ENCODE assay signal across 11 cellular contexts in the genomic region with DNA sequence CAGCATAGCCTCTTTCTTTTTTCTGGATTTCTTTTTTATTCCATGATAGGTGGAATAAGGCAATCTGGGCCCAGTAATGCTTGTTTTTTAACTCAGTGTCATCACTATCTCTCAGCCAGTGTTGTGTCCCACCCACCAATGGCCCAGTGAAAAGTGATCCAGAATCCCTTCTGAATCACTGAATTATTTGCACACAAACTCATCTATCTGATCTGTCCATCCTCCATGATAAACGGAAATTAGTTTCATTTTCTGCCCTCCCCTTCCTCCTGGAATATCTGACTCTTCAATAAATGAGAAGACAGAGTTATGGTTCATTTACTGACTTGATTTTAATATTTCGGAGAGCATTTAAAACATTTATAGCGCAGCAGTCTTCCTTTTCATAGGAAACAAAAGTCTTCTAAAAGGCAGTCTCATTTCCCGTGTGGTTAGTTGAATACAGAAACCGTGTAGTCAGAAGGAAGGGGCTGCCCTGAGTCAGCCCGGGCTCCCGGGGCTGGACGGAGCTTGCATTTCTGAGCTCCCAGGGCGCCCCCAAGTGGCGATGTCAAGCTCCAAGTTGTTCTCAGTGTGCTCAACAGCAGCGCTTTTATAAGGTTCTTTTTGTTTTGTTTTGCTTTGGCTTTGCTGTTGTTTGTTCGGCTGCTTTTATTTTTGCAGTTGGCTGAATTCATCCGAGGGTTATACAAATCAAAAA. TPM values are rescaled to one million over a fixed set of nuclear protein-coding genes. Genes with fewer than 3 reads are reported as not detected.
DNase-seq lines count a peak whose midpoint lies in the region; ATAC-seq, FAIRE-seq and TF ChIP-seq lines count a peak whose summit lies in the region.
"Not testable (repeated sequence)": the region's sequence is repeated elsewhere in the genome, so short reads cannot be mapped to it uniquely, and the experiment has no call there.
"Had no signal": no experiment of that assay in that cellular context is flagged by ENCODE, and none has a peak within 500 bp of the region (broad histone marks: within the 10 kb centered on the region; RNA-seq: fewer than 3 reads in every experiment).

No MANE protein-coding gene starts in this region.

- not testable (repeated sequence) for H3K9me3 Mint-ChIP-seq in activated B cell treated with CpG ODN at 0.5 μM for 24 hours; stimulated activated memory B cell treated with anti-CD40 and anti-IgM and Interleukin-4, amounts not matched to agents 10 μg/mL and 1 μg/mL and 100 μg/mL, for 72 hours

- intact Hi-C loops in activated B cell treated with CpG ODN at 0.5 μM for 24 hours (cut with micrococcal nuclease); GM12878 (cut with micrococcal nuclease; ENCODE audit: unreplicated experiment); right lobe of liver (cut with DNase I): not testable (repeated sequence)

- H3K27me3 Mint-ChIP-seq in activated B cell treated with CpG ODN at 0.5 μM for 24 hours; stimulated activated memory B cell treated with anti-CD40 and anti-IgM and Interleukin-4, amounts not matched to agents 10 μg/mL and 1 μg/mL and 100 μg/mL, for 72 hours: not testable (repeated sequence)

- H2AFZ ChIP-seq in DND-41 (ENCODE audit: low read depth, low read length); GM12878 (ENCODE audit: control insufficient read depth, low read depth, low read length): not testable (repeated sequence)

- CTCF ChIA-PET in activated B cell treated with CpG ODN at 0.5 μM for 24 hours (lab: Charles Lee); GM12878 (lab: Yijun Ruan, JAX): not testable (repeated sequence)

- ATAC-seq in DND-41 (ENCODE audit: insufficient read depth, low read depth), result peak; percentile 98
- peak; percentile 62 for ATAC-seq in GM19328 (IDR thresholded peaks at IDR 0.05; ENCODE audit: unreplicated experiment)
- ATAC-seq in HG02642 (IDR thresholded peaks at IDR 0.05; ENCODE audit: poor library complexity, unreplicated experiment), result peak; percentile 93
- ATAC-seq in HG03439 (IDR thresholded peaks at IDR 0.05; ENCODE audit: unreplicated experiment), result peak; percentile 83
- ATAC-seq in activated B cell treated with CpG ODN at 0.5 μM for 24 hours (ENCODE audit: low read depth), result peak; percentile 31
- ATAC-seq in GM12878, result peak; percentile 90
- peak; percentile 87 to 94 (median 92) for ATAC-seq in right lobe of liver
- ATAC-seq in stimulated activated memory B cell treated with anti-CD40 and anti-IgM and Interleukin-4, amounts not matched to agents 10 μg/mL and 1 μg/mL and 100 μg/mL, for 72 hours, result peak; percentile 57

- not testable (repeated sequence) for TF ChIP-seq POLR2A in GM12878 (IDR thresholded peaks at IDR 0.05; ENCODE audit: low read depth, low read length); right lobe of liver (IDR thresholded peaks at IDR 0.05)

- H3K9me3 ChIP-seq in DND-41 (ENCODE audit: insufficient read depth, low read length, severe bottlenecking); GM12878 (replicated peaks; ENCODE audit: control insufficient read depth, insufficient read depth, low read length); right lobe of liver: not testable (repeated sequence)

- H3K27ac Mint-ChIP-seq in activated B cell treated with CpG ODN at 0.5 μM for 24 hours; stimulated activated memory B cell treated with anti-CD40 and anti-IgM and Interleukin-4, amounts not matched to agents 10 μg/mL and 1 μg/mL and 100 μg/mL, for 72 hours: not testable (repeated sequence)

- not testable (repeated sequence) for H3K27me3 ChIP-seq in DND-41 (ENCODE audit: insufficient read depth, low read length, poor library complexity); GM12878 (replicated peaks in 1 of 2; ENCODE audit: control insufficient read depth in 2 of 2, insufficient read depth in 2 of 2, low read length in 1 of 2); right lobe of liver

- FAIRE-seq in GM12878 (lab: Jason Lieb, UNC), result peak; percentile 84

- POLR2A ChIA-PET in activated B cell treated with CpG ODN at 0.5 μM for 24 hours (lab: Charles Lee); GM12878 (lab: Charles Lee): not testable (repeated sequence)

- 0% methylated on average over 1 of the region's 13 CpGs for WGBS in GM12878 (ENCODE audit: insufficient coverage, insufficient replicate concordance, low lambda C conversion rate, missing lambda C conversion rate)
- WGBS in right lobe of liver (ENCODE audit: insufficient coverage, low coverage, low lambda C conversion rate, missing lambda C conversion rate), result 0% methylated on average over 2 of the region's 13 CpGs

- not testable (repeated sequence) for H3K4me3 ChIP-seq in DND-41 (ENCODE audit: low read depth in 1 of 2, low read length in 2 of 2); GM12878; right lobe of liver

- in situ Hi-C loops in GM12878 (cut with MboI), result not testable (repeated sequence)

- H3K36me3 Mint-ChIP-seq in activated B cell treated with CpG ODN at 0.5 μM for 24 hours (ENCODE audit: low read depth); stimulated activated memory B cell treated with anti-CD40 and anti-IgM and Interleukin-4, amounts not matched to agents 10 μg/mL and 1 μg/mL and 100 μg/mL, for 72 hours: not testable (repeated sequence)

- DNase-seq in DND-41 (peak; percentile 48), right lobe of liver (peak in 1 of 3 donors; percentile 59)
- DNase-seq in activated B cell treated with CpG ODN at 0.5 μM for 24 hours; GM12878 (ENCODE audit: low read depth, low spot score): not testable (repeated sequence)

- SMC1A ChIA-PET in GM12878 (lab: Charles Lee; ENCODE audit: uncharacterized antibody, unreplicated experiment), result not testable (repeated sequence)

- H3K4me3 Mint-ChIP-seq in activated B cell treated with CpG ODN at 0.5 μM for 24 hours; stimulated activated memory B cell treated with anti-CD40 and anti-IgM and Interleukin-4, amounts not matched to agents 10 μg/mL and 1 μg/mL and 100 μg/mL, for 72 hours: not testable (repeated sequence)

- RAD21 ChIA-PET in GM12878 (lab: Charles Lee; ENCODE audit: unreplicated experiment), result not testable (repeated sequence)

- not testable (repeated sequence) for H3K36me3 ChIP-seq in DND-41 (ENCODE audit: insufficient read depth, low read length); GM12878 (ENCODE audit: control insufficient read depth in 2 of 2, insufficient read depth in 2 of 2, low read length in 1 of 2); right lobe of liver

- H3K27ac ChIP-seq in DND-41 (ENCODE audit: low read length); GM12878 (ENCODE audit: control insufficient read depth, insufficient read depth); right lobe of liver: not testable (repeated sequence)

- not testable (repeated sequence) for H4K20me1 ChIP-seq in DND-41 (ENCODE audit: insufficient read depth, low read length); GM12878 (ENCODE audit: control insufficient read depth, insufficient read depth)

- H3K4me1 Mint-ChIP-seq in activated B cell treated with CpG ODN at 0.5 μM for 24 hours; stimulated activated memory B cell treated with anti-CD40 and anti-IgM and Interleukin-4, amounts not matched to agents 10 μg/mL and 1 μg/mL and 100 μg/mL, for 72 hours: not testable (repeated sequence)

- not testable (repeated sequence) for BruUV-seq in GM12878 (replicated peaks; lab: Mats Ljungman, UMichigan)

- not testable (repeated sequence) for H3K9ac ChIP-seq in DND-41 (ENCODE audit: low read depth, low read length); GM12878 (ENCODE audit: control insufficient read depth, insufficient read depth, low read length)

- not testable (repeated sequence) for TF ChIP-seq EP300 in GM12878 (IDR thresholded peaks at IDR 0.05; ENCODE audit: borderline replicate concordance in 1 of 2, control insufficient read depth in 1 of 2, low read depth in 2 of 2, low read length in 2 of 2)

- not testable (repeated sequence) for H3K4me1 ChIP-seq in DND-41 (ENCODE audit: insufficient read depth, low read length); GM12878 (ENCODE audit: control insufficient read depth, insufficient read depth, low read length); right lobe of liver

- H3K4me2 ChIP-seq in DND-41 (ENCODE audit: insufficient read depth, low read length); GM12878 (ENCODE audit: control insufficient read depth, insufficient read depth): not testable (repeated sequence)

- H3K79me2 ChIP-seq in DND-41 (ENCODE audit: insufficient read depth, low read length); GM12878 (ENCODE audit: control insufficient read depth, insufficient read depth, low read length): not testable (repeated sequence)

- not testable (repeated sequence) for TF ChIP-seq RAD21 in GM12878 (IDR thresholded peaks at IDR 0.05; ENCODE audit: insufficient read depth, low read depth, low read length)

- TF ChIP-seq CTCF in DND-41 (IDR thresholded peaks at IDR 0.05; ENCODE audit: borderline replicate concordance, extremely low read depth, low read length, poor library complexity, severe bottlenecking) (peak; percentile 16), right lobe of liver (IDR thresholded peaks at IDR 0.05) (peak in 1 of 4 donors; percentile 32)
- not testable (repeated sequence) for TF ChIP-seq CTCF in activated B cell treated with CpG ODN at 0.5 μM for 24 hours (IDR thresholded peaks at IDR 0.05); GM12878 (IDR thresholded peaks at IDR 0.05 in 2 of 3, conservative IDR thresholded peaks at IDR 0.05 in 1 of 3; ENCODE audit: control insufficient read depth in 2 of 3, extremely low read depth in 1 of 3, insufficient read depth in 1 of 3, low read depth in 3 of 3, low read length in 3 of 3)

RNA-seq across cellular contexts. Expression of a gene that starts 12.6 kb away (rescaled TPM):
- total RNA-seq in activated B cell treated with CpG ODN at 0.5 μM for 24 hours (not detected in 2 replicates), GM12878 (2014; rRNA removed) (not detected in 2 replicates), GM12878 (2014; rRNA removed; fragmentation: Illumina TruSeq; extraction: Trizol) (not detected in 2 replicates), GM12878 (2021) (not detected in 2 replicates), right lobe of liver (not detected)
- not detected in 2 replicates for total RNA-seq in GM12878 (2013; cell fraction: nucleolus; rRNA removed)
- not detected for polyA plus RNA-seq in GM12878 (2011; ENCODE audit: low read depth)
- polyA plus RNA-seq in GM12878 (2011; rRNA removed) (not detected in 2 replicates), GM12878 (2014; fragmentation: Illumina TruSeq; extraction: Trizol) (not detected in 2 replicates), GM12878 (2014; fragmentation: Nextera tagmentation; extraction: Ambion mirVana) (not detected), GM12878 (2014; rRNA removed) (not detected in 2 replicates), GM12878 (2016; fragmentation: Nextera tagmentation; extraction: Ambion mirVana) (not detected)
- polyA plus RNA-seq in GM12878 (2011; cell fraction: cytosol; rRNA removed), result 0.05 TPM in 1 of 2 replicates, not detected in the other
- polyA plus RNA-seq in GM12878 (2011; cell fraction: nucleus; rRNA removed), result 0.10 TPM in 1 of 2 replicates, not detected in the other
- polyA plus RNA-seq in GM12878 (2012), result not detected in 2 replicates
- not detected in 2 replicates for polyA minus RNA-seq in GM12878 (2011; rRNA and poly(A)+ RNA removed)
- not detected in 2 replicates for polyA minus RNA-seq in GM12878 (2011; cell fraction: cytosol; rRNA and poly(A)+ RNA removed)
- polyA minus RNA-seq in GM12878 (2011; cell fraction: nucleus; rRNA and poly(A)+ RNA removed), result not detected in 2 replicates
- total RNA-seq: activated CD8-positive, alpha-beta memory T cell treated with anti-CD3 and anti-CD28 coated beads for 36 hours; GM23248; mammary epithelial cell had no signal
- polyA plus RNA-seq: GM23248, mammary epithelial cell had no signal

Comparison
In these comparisons a context has a peak if more than half of its experiments do, and no peak if none do; other contexts are left out.
1. ATAC-seq: peak in every context shown above with its lines; median percentile 98 in DND-41; 93 in HG02642; 92 in right lobe of liver; 90 in GM12878; 83 in HG03439; 62 in GM19328; 57 in stimulated activated memory B cell treated with anti-CD40 and anti-IgM and Interleukin-4, amounts not matched to agents 10 μg/mL and 1 μg/mL and 100 μg/mL, for 72 hours; 31 in activated B cell treated with CpG ODN at 0.5 μM for 24 hours.